Comparison of ENCODE assay signal across 18 cellular contexts in the genomic region with DNA sequence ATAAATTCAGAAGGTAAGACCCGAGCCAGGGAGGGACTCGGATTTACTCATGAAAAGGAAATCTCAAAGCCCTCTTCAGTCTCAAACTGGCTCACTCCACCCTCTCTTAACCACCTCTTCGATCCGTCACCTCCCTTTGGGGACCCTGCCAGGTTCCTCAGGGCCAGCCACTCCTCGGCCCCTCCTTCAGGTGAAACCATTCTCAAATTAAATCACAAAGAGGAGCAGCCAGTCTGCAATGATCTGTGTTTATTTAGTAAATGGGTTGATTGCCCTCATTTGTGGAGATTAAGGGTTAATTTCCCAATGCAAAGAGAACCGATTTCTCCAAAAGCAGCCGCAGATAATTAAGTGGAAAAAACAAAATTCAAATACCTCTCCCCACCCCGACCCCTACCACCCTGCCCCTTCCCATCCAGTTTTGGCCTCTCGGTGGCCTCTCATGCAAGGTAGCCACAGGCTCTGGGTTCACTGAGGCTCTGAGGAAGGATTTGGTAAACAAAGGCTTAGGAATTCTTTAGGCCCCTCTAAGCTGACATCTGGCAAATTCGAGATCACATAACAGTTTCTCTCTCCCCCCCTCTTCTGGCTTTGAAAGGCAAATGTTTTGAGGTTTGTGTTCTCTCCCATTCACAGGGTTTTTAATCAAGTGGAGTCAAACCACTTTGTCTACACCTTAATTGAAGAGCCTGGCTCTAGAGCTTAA. TPM values are rescaled to one million over a fixed set of nuclear protein-coding genes. Genes with fewer than 3 reads are reported as not detected.
A peak's percentile ranks its signal among the peaks of the same experiment; 100 is the strongest.
DNase-seq lines count a peak whose midpoint lies in the region; ATAC-seq and TF ChIP-seq lines count a peak whose summit lies in the region.
"Had no signal": no experiment of that assay in that cellular context is flagged by ENCODE, and none has a peak within 500 bp of the region (broad histone marks: within the 10 kb centered on the region; RNA-seq: fewer than 3 reads in every experiment).

No MANE protein-coding gene starts in this region.

- TF ChIP-seq POLR2A in upper lobe of left lung (IDR thresholded peaks at IDR 0.05) = no peak

- H3K27ac ChIP-seq in upper lobe of left lung = no peak overlapping the region

- H3K4me1 ChIP-seq in upper lobe of left lung = peaks cover 0 to 11% (median 2%) of the 10 kb centered on the region in 4 donors

- no peak for TF ChIP-seq EP300 in upper lobe of left lung (IDR thresholded peaks at IDR 0.05)

- H3K4me3 ChIP-seq in iPS-18c (ENCODE audit: insufficient read depth, low read depth, low read length) (peak overlapping the region; percentile 30; the same call in 1 of the 2 replicates), upper lobe of left lung (no peak overlapping the region), MG63 (no peak overlapping the region)

- peak; percentile 58 to 75 for ATAC-seq in upper lobe of left lung (ENCODE audit: low FRiP score in 2 of 2)
- ATAC-seq: SK-N-SH treated with all-trans-retinoic acid at 6 μM for 48 hours had no signal

- no peaks in the 10 kb centered on the region for H3K27me3 ChIP-seq in upper lobe of left lung
- no peaks in the 10 kb centered on the region for H3K27me3 ChIP-seq in MG63

- H3K36me3 ChIP-seq in upper lobe of left lung (no peaks in the 10 kb centered on the region), MG63 (no peaks in the 10 kb centered on the region)

- 48 to 55% methylated on average over 10 of the region's 10 CpGs for WGBS in upper lobe of left lung, 2 donors

- TF ChIP-seq CTCF in upper lobe of left lung (IDR thresholded peaks at IDR 0.05) = no peak

- DNase-seq in NCI-H2107 treated with DMSO at 0.1 percent for 48 hours (lab: John Stamatoyannopoulos, UW; ENCODE audit: unreplicated experiment) = peak; percentile 90
- DNase-seq in NCI-H2107 (lab: John Stamatoyannopoulos, UW) = no peak
- peak; percentile 98 for DNase-seq in NCI-H748 (lab: John Stamatoyannopoulos, UW; ENCODE audit: unreplicated experiment)
- peak in 1 of 2 donors; percentile 78 for DNase-seq in upper lobe of left lung
- DNase-seq in MG63 = no peak
- no peak for DNase-seq in amygdala (lab: John Stamatoyannopoulos, UW)
- DNase-seq in superior temporal gyrus (ENCODE audit: extremely low spot score) = no peak
- DNase-seq: activated CD4-positive, alpha-beta memory T cell treated with anti-CD3 and anti-CD28 coated beads for 36 hours; CD4-positive, alpha-beta T cell; cerebellar nuclear complex; kidney glomerular epithelial cell had no signal

- H3K9me3 ChIP-seq in iPS-18c (ENCODE audit: control insufficient read depth, insufficient read depth, low read length) (no peaks in the 10 kb centered on the region), upper lobe of left lung (no peaks in the 10 kb centered on the region), MG63 (no peaks in the 10 kb centered on the region)

RNA-seq across cellular contexts. Expression of a gene that starts 10.3 kb away (rescaled TPM):
- 10 to 100 TPM in 4 of 6 donors, 1 to 10 TPM in 2; 2.6 to 15.3 (median 10.8) TPM for total RNA-seq in upper lobe of left lung
- 15.6 and 23.6 TPM in 2 replicates for total RNA-seq in MG63 (2014; rRNA removed; shearing (Covaris generic); ENCODE audit: low replicate concordance)

RNA-seq across cellular contexts. Expression of a gene that starts 49.7 kb away (rescaled TPM):
- total RNA-seq in upper lobe of left lung = 10 to 100 TPM in 1 of 6 donors, 1 to 10 TPM in 3, under 1 TPM in 1, not detected in 1; 0.74 to 13.3 (median 2.2) TPM
- not detected in 2 replicates for total RNA-seq in MG63 (2014; rRNA removed; shearing (Covaris generic); ENCODE audit: low replicate concordance)
- total RNA-seq: A673; activated CD4-positive, alpha-beta memory T cell treated with anti-CD3 and anti-CD28 coated beads for 36 hours; CD4-positive, alpha-beta T cell; MCF 10A; myocyte; NCI-H460; pulmonary artery endothelial cell had no signal

Comparison
In these comparisons a context has a peak if more than half of its experiments do, and no peak if none do; other contexts are left out.
1. DNase-seq: peak in NCI-H2107 treated with DMSO at 0.1 percent for 48 hours (single experiment) and NCI-H748 (single experiment); none in NCI-H2107 (single experiment), MG63 (single experiment), amygdala (0 of 56) and superior temporal gyrus (single experiment).